In the genomic region with DNA sequence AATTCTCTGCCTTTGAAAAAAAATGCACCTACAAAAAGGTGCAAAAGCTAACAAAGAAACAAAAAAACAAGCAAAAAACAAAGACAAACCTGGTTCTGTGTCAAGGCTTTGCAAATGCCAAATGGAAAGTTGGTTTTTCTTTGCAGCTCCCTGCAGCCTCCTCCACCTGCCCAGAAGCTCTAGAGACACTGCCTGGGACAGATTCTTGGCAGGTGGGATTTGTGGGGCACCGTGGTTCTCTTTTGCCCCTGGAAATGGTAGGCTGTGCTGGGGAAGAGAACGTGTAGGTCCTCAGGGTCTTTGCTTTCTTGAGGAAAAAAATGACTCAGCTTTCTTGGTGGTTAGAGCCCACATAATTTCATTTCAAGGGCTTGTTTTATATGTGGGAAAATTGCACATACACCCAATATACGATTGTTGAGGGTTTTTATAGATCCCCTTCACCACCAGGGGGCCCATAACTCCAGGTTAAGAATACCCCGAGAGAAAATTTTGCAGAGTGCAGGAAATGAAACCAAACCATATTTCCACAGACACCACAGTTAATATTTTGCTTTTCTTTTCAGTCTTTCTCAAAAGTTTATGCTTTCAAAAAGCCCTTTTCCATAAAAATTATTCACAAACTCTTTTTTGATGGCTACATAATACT, we compare ENCODE assay signal across 8 cellular contexts. TPM values are rescaled to one million over a fixed set of nuclear protein-coding genes. Genes with fewer than 3 reads are reported as not detected.
A peak's percentile ranks its signal among the peaks of the same experiment; 100 is the strongest.
DNase-seq lines count a peak whose midpoint lies in the region; ATAC-seq and TF ChIP-seq lines count a peak whose summit lies in the region.

No MANE protein-coding gene starts in this region.

- H3K27ac ChIP-seq in spleen, result no peak overlapping the region

- ATAC-seq in HG02642 (IDR thresholded peaks at IDR 0.05; ENCODE audit: poor library complexity, unreplicated experiment) (peak; percentile 76), HG03097 (IDR thresholded peaks at IDR 0.05; ENCODE audit: low FRiP score, unreplicated experiment) (no peak)

- no peaks in the 10 kb centered on the region for H3K9me3 Mint-ChIP-seq in activated T-cell treated with anti-CD3 and anti-CD28 coated beads, Interleukin-2, amount 50 U/mL, for 24 hours
- no peaks in the 10 kb centered on the region for H3K9me3 Mint-ChIP-seq in activated T-helper 2 cell treated with anti-CD3 and anti-CD28 coated beads, Interferon-gamma antibody, Interleukin-2, Interleukin-4, amounts not matched to agents 10 μg/mL and 5 μg/mL and 100 μg/mL, durations not matched to agents 14 hours and 24 hours and 36 hours

- no peaks in the 10 kb centered on the region for H3K36me3 Mint-ChIP-seq in activated T-cell treated with anti-CD3 and anti-CD28 coated beads, Interleukin-2, amount 50 U/mL, for 24 hours (ENCODE audit: low read depth)
- no peaks in the 10 kb centered on the region for H3K36me3 Mint-ChIP-seq in activated T-helper 2 cell treated with anti-CD3 and anti-CD28 coated beads, Interferon-gamma antibody, Interleukin-2, Interleukin-4, amounts not matched to agents 10 μg/mL and 5 μg/mL and 100 μg/mL, durations not matched to agents 14 hours and 24 hours and 36 hours (ENCODE audit: low read depth)

- H3K27me3 Mint-ChIP-seq in activated T-cell treated with anti-CD3 and anti-CD28 coated beads, Interleukin-2, amount 50 U/mL, for 24 hours, result peaks cover 48% of the 10 kb centered on the region
- peaks cover 23% of the 10 kb centered on the region for H3K27me3 Mint-ChIP-seq in activated T-helper 2 cell treated with anti-CD3 and anti-CD28 coated beads, Interferon-gamma antibody, Interleukin-2, Interleukin-4, amounts not matched to agents 10 μg/mL and 5 μg/mL and 100 μg/mL, durations not matched to agents 14 hours and 24 hours and 36 hours (ENCODE audit: low read depth)

- peak; percentile 22 to 69 (median 57) for TF ChIP-seq CTCF in spleen (IDR thresholded peaks at IDR 0.05 in 8 of 11, conservative IDR thresholded peaks at IDR 0.05 in 3 of 11)

- 23 to 28% (median 25%) methylated on average over 4 of the region's 4 CpGs for WGBS in spleen, 5 donors

- no peak for TF ChIP-seq POLR2A in spleen (IDR thresholded peaks at IDR 0.05)

- DNase-seq in activated T-cell treated with anti-CD3 and anti-CD28 coated beads for 24 hours (ENCODE audit: low read depth), result peak; percentile 50
- no peak for DNase-seq in activated T-cell treated with anti-CD3 and anti-CD28 coated beads, Interleukin-2, amount 50 U/mL, for 24 hours
- DNase-seq in NCI-H69 (lab: John Stamatoyannopoulos, UW), result peak; percentile 29
- peak; percentile 32 for DNase-seq in activated T-helper 2 cell treated with anti-CD3 and anti-CD28 coated beads, Interferon-gamma antibody, Interleukin-2, Interleukin-4, amounts not matched to agents 10 μg/mL and 5 μg/mL and 100 μg/mL, durations not matched to agents 14 hours and 24 hours and 36 hours (ENCODE audit: low spot score)
- DNase-seq in glomerular visceral epithelial cell (ENCODE audit: extremely low spot score), result peak; percentile 62
- DNase-seq in spleen, result no peak

- H3K4me3 ChIP-seq in spleen, result no peak overlapping the region

- peaks cover 0 to 16% (median 2%) of the 10 kb centered on the region in 6 donors for H3K4me1 ChIP-seq in spleen

- no peak overlapping the region for H3K4me3 Mint-ChIP-seq in activated T-cell treated with anti-CD3 and anti-CD28 coated beads, Interleukin-2, amount 50 U/mL, for 24 hours
- no peak overlapping the region for H3K4me3 Mint-ChIP-seq in activated T-helper 2 cell treated with anti-CD3 and anti-CD28 coated beads, Interferon-gamma antibody, Interleukin-2, Interleukin-4, amounts not matched to agents 10 μg/mL and 5 μg/mL and 100 μg/mL, durations not matched to agents 14 hours and 24 hours and 36 hours (ENCODE audit: low read depth)

- intact Hi-C loops in activated T-helper 2 cell treated with anti-CD3 and anti-CD28 coated beads, Interferon-gamma antibody, Interleukin-2, Interleukin-4, amounts not matched to agents 10 μg/mL and 5 μg/mL and 100 μg/mL, durations not matched to agents 14 hours and 24 hours and 36 hours (cut with micrococcal nuclease), result loop anchor here (2.0 to 5.0 kb wide), 3 partner anchors 147 to 684 kb away; no protein-coding TSS in a partner anchor
- intact Hi-C loops in spleen (cut with DNase I; ENCODE audit: low total_unique reads), result loop anchor here (5.0 kb wide), 2 partner anchors 409 to 684 kb away; no protein-coding TSS in a partner anchor

- H3K9me3 ChIP-seq in spleen, result no peaks in the 10 kb centered on the region

- no peak overlapping the region for H3K27ac Mint-ChIP-seq in activated T-cell treated with anti-CD3 and anti-CD28 coated beads, Interleukin-2, amount 50 U/mL, for 24 hours
- no peak overlapping the region for H3K27ac Mint-ChIP-seq in activated T-helper 2 cell treated with anti-CD3 and anti-CD28 coated beads, Interferon-gamma antibody, Interleukin-2, Interleukin-4, amounts not matched to agents 10 μg/mL and 5 μg/mL and 100 μg/mL, durations not matched to agents 14 hours and 24 hours and 36 hours

- H3K36me3 ChIP-seq in spleen, result no peaks in the 10 kb centered on the region

- peaks cover 8% of the 10 kb centered on the region for H3K4me1 Mint-ChIP-seq in activated T-cell treated with anti-CD3 and anti-CD28 coated beads, Interleukin-2, amount 50 U/mL, for 24 hours (ENCODE audit: low read depth)
- peaks cover 7% of the 10 kb centered on the region for H3K4me1 Mint-ChIP-seq in activated T-helper 2 cell treated with anti-CD3 and anti-CD28 coated beads, Interferon-gamma antibody, Interleukin-2, Interleukin-4, amounts not matched to agents 10 μg/mL and 5 μg/mL and 100 μg/mL, durations not matched to agents 14 hours and 24 hours and 36 hours (ENCODE audit: low read depth)

- peaks cover 0 to 8% (median 0%) of the 10 kb centered on the region in 7 donors for H3K27me3 ChIP-seq in spleen (replicated peaks in 1 of 7)

RNA-seq across cellular contexts. Expression of a gene that starts 58.7 kb away (rescaled TPM):
- total RNA-seq in activated T-helper 2 cell treated with anti-CD3 and anti-CD28 coated beads, Interferon-gamma antibody, Interleukin-2, Interleukin-4, amounts not matched to agents 10 μg/mL and 5 μg/mL and 100 μg/mL, durations not matched to agents 14 hours and 24 hours and 36 hours, result not detected in 2 replicates
- total RNA-seq in spleen, result under 1 TPM in 2 of 7 donors, not detected in 5; 0.51 to 0.94 TPM
- polyA plus RNA-seq in spleen, result under 1 TPM; 0.22 to 0.29 (median 0.23) TPM

Comparison
In these comparisons a context has a peak if more than half of its experiments do, and no peak if none do; other contexts are left out.
1. DNase-seq: peak in activated T-cell treated with anti-CD3 and anti-CD28 coated beads for 24 hours (single experiment), NCI-H69 (single experiment), activated T-helper 2 cell treated with anti-CD3 and anti-CD28 coated beads, Interferon-gamma antibody, Interleukin-2, Interleukin-4, amounts not matched to agents 10 μg/mL and 5 μg/mL and 100 μg/mL, durations not matched to agents 14 hours and 24 hours and 36 hours (single experiment) and glomerular visceral epithelial cell (single experiment); none in activated T-cell treated with anti-CD3 and anti-CD28 coated beads, Interleukin-2, amount 50 U/mL, for 24 hours (single experiment) and spleen (single experiment).